11 cellular contexts compared by ENCODE assay signal in genomic region chr9:19116391-19116790, GRCh38. TPM values are rescaled to one million over a fixed set of nuclear protein-coding genes. Genes with fewer than 3 reads are reported as not detected.
DNase-seq lines count a peak whose midpoint lies in the region; ATAC-seq and TF ChIP-seq lines count a peak whose summit lies in the region.
"Had no signal": no experiment of that assay in that cellular context is flagged by ENCODE, and none has a peak within 500 bp of the region (broad histone marks: within the 10 kb centered on the region; RNA-seq: fewer than 3 reads in every experiment).

No MANE protein-coding gene starts in this region.

- H3K9me3 ChIP-seq in right cardiac atrium (ENCODE audit: control insufficient read depth, low read length), result no peaks in the 10 kb centered on the region

- in situ Hi-C loops in astrocyte of the spinal cord (cut with HindIII; ENCODE audit: low sequenced_read_pairs), result no loop called here

- peaks cover 76% of the 10 kb centered on the region for H3K36me3 Mint-ChIP-seq in activated T-helper 2 cell treated with anti-CD3 and anti-CD28 coated beads, Interferon-gamma antibody, Interleukin-2, Interleukin-4, amounts not matched to agents 10 μg/mL and 5 μg/mL and 100 μg/mL, durations not matched to agents 14 hours and 24 hours and 36 hours (ENCODE audit: low read depth)

- H3K27me3 Mint-ChIP-seq in activated T-helper 2 cell treated with anti-CD3 and anti-CD28 coated beads, Interferon-gamma antibody, Interleukin-2, Interleukin-4, amounts not matched to agents 10 μg/mL and 5 μg/mL and 100 μg/mL, durations not matched to agents 14 hours and 24 hours and 36 hours (ENCODE audit: low read depth), result no peaks in the 10 kb centered on the region
- H3K27me3 Mint-ChIP-seq: stimulated activated naive CD8-positive, alpha-beta T cell treated with anti-CD3 and anti-CD28 coated beads, Interleukin-15, Interleukin-2, amounts not matched to agents 100 ng/mL and 50 ng/mL, for 24 hours had no signal

- intact Hi-C loops in Right ventricle myocardium inferior (cut with DNase I), result no loop called here
- intact Hi-C loops in cardiac septum (cut with DNase I), result no loop called here
- intact Hi-C loops in right cardiac atrium (cut with DNase I), result loop anchor here in 2 of 4 donors (5.0 to 10.0 kb wide), 2 partner anchors 56 to 338 kb away; no protein-coding TSS in a partner anchor
- intact Hi-C loops in activated T-helper 2 cell treated with anti-CD3 and anti-CD28 coated beads, Interferon-gamma antibody, Interleukin-2, Interleukin-4, amounts not matched to agents 10 μg/mL and 5 μg/mL and 100 μg/mL, durations not matched to agents 14 hours and 24 hours and 36 hours (cut with micrococcal nuclease), result no loop called here

- DNase-seq in Right ventricle myocardium inferior (ENCODE audit: missing footprints) (peak; percentile 76), cardiac septum (ENCODE audit: low spot score) (no peak), astrocyte of the spinal cord (ENCODE audit: low read depth, low spot score) (peak; percentile 75), right cardiac atrium (peak; percentile 43 to 70 (median 67)), medulla oblongata (ENCODE audit: extremely low spot score) (no peak), EL (no peak)
- DNase-seq in activated T-helper 2 cell treated with anti-CD3 and anti-CD28 coated beads, Interferon-gamma antibody, Interleukin-2, Interleukin-4, amounts not matched to agents 10 μg/mL and 5 μg/mL and 100 μg/mL, durations not matched to agents 14 hours and 24 hours and 36 hours (ENCODE audit: low spot score), result no peak
- DNase-seq: left colon, NCI-H187 treated with DMSO at 0.1 percent for 48 hours had no signal

- H3K27ac ChIP-seq in right cardiac atrium (ENCODE audit: low read length), result peak overlapping the region; percentile 7

- no peak overlapping the region for H3K4me3 ChIP-seq in astrocyte of the spinal cord (ENCODE audit: low read depth, low read length)
- H3K4me3 ChIP-seq in right cardiac atrium (ENCODE audit: low read length), result no peak overlapping the region

- no peak overlapping the region for H3K27ac Mint-ChIP-seq in activated T-helper 2 cell treated with anti-CD3 and anti-CD28 coated beads, Interferon-gamma antibody, Interleukin-2, Interleukin-4, amounts not matched to agents 10 μg/mL and 5 μg/mL and 100 μg/mL, durations not matched to agents 14 hours and 24 hours and 36 hours

- no peaks in the 10 kb centered on the region for H3K27me3 ChIP-seq in right cardiac atrium (ENCODE audit: control insufficient read depth, insufficient read depth)

- WGBS in right cardiac atrium, result 66% methylated on average over 8 of the region's 8 CpGs

- H3K4me1 Mint-ChIP-seq in activated T-helper 2 cell treated with anti-CD3 and anti-CD28 coated beads, Interferon-gamma antibody, Interleukin-2, Interleukin-4, amounts not matched to agents 10 μg/mL and 5 μg/mL and 100 μg/mL, durations not matched to agents 14 hours and 24 hours and 36 hours (ENCODE audit: low read depth), result peaks cover 17% of the 10 kb centered on the region

- peaks cover 4% of the 10 kb centered on the region for H3K4me1 ChIP-seq in right cardiac atrium (ENCODE audit: control insufficient read depth, insufficient read depth, low read length)

- ATAC-seq in Right ventricle myocardium inferior (peak; percentile 87), right cardiac atrium (peak; percentile 69 to 78), HG02798 (IDR thresholded peaks at IDR 0.05; ENCODE audit: poor library complexity, unreplicated experiment) (no peak)
- ATAC-seq: left colon had no signal

- TF ChIP-seq CTCF in astrocyte of the spinal cord (IDR thresholded peaks at IDR 0.05; ENCODE audit: low read depth, low read length), result no peak

- no peaks in the 10 kb centered on the region for H3K9me3 Mint-ChIP-seq in activated T-helper 2 cell treated with anti-CD3 and anti-CD28 coated beads, Interferon-gamma antibody, Interleukin-2, Interleukin-4, amounts not matched to agents 10 μg/mL and 5 μg/mL and 100 μg/mL, durations not matched to agents 14 hours and 24 hours and 36 hours
- H3K9me3 Mint-ChIP-seq: stimulated activated naive CD8-positive, alpha-beta T cell treated with anti-CD3 and anti-CD28 coated beads, Interleukin-15, Interleukin-2, amounts not matched to agents 100 ng/mL and 50 ng/mL, for 24 hours had no signal

- H3K4me3 Mint-ChIP-seq in activated T-helper 2 cell treated with anti-CD3 and anti-CD28 coated beads, Interferon-gamma antibody, Interleukin-2, Interleukin-4, amounts not matched to agents 10 μg/mL and 5 μg/mL and 100 μg/mL, durations not matched to agents 14 hours and 24 hours and 36 hours (ENCODE audit: low read depth), result no peak overlapping the region
- H3K4me3 Mint-ChIP-seq: stimulated activated naive CD8-positive, alpha-beta T cell treated with anti-CD3 and anti-CD28 coated beads, Interleukin-15, Interleukin-2, amounts not matched to agents 100 ng/mL and 50 ng/mL, for 24 hours had no signal

RNA-seq across cellular contexts. Expression of gene PLIN2, which starts 10.9 kb away (rescaled TPM):
- total RNA-seq in Right ventricle myocardium inferior (82.8 TPM), cardiac septum (34.9 TPM), right cardiac atrium (100 to 1,000 TPM in 1 of 4 donors, 10 to 100 TPM in 3; 56.3 to 236 (median 79.0) TPM)
- 74.7 TPM for polyA plus RNA-seq in right cardiac atrium
- 77.2 and 77.9 TPM in 2 replicates for total RNA-seq in activated T-helper 2 cell treated with anti-CD3 and anti-CD28 coated beads, Interferon-gamma antibody, Interleukin-2, Interleukin-4, amounts not matched to agents 10 μg/mL and 5 μg/mL and 100 μg/mL, durations not matched to agents 14 hours and 24 hours and 36 hours

RNA-seq across cellular contexts. Expression of gene HAUS6, which starts 13.7 kb away (rescaled TPM):
- total RNA-seq in Right ventricle myocardium inferior, result 6.0 TPM
- total RNA-seq in cardiac septum, result 6.4 TPM
- total RNA-seq in right cardiac atrium, result 1 to 10 TPM; 6.1 to 9.2 (median 7.9) TPM
- 2.8 TPM for polyA plus RNA-seq in right cardiac atrium
- 28.3 and 31.6 TPM in 2 replicates for total RNA-seq in activated T-helper 2 cell treated with anti-CD3 and anti-CD28 coated beads, Interferon-gamma antibody, Interleukin-2, Interleukin-4, amounts not matched to agents 10 μg/mL and 5 μg/mL and 100 μg/mL, durations not matched to agents 14 hours and 24 hours and 36 hours

Comparison
In these comparisons a context has a peak if more than half of its experiments do, and no peak if none do; other contexts are left out.
1. DNase-seq: peak in Right ventricle myocardium inferior (single experiment), astrocyte of the spinal cord (single experiment) and right cardiac atrium (3 of 3); none in cardiac septum (single experiment), activated T-helper 2 cell treated with anti-CD3 and anti-CD28 coated beads, Interferon-gamma antibody, Interleukin-2, Interleukin-4, amounts not matched to agents 10 μg/mL and 5 μg/mL and 100 μg/mL, durations not matched to agents 14 hours and 24 hours and 36 hours (single experiment), medulla oblongata (single experiment) and EL (single experiment).